ENCODE assay signal across 1 cellular context in the genomic region with DNA sequence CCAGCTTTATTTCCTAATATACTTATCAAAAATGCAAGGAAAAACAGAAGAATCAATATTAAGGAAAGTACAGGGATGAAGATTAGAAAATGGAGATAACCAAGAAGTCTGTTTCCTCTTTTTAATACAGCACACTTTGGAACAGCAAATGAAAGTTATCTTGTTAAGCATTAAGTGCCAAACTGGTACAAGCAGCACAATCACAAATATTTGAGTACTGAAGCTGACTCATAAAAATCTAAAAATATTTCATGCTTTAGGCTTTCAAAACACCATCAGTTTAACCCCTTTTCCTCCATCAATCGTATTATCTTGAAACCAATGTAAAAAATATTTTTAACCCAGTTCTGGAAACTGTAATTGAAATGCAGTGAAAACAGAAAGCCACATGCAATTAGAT.
TF ChIP-seq lines count a peak whose summit lies in the region.

No MANE protein-coding gene starts in this region.

TF ChIP-seq in HepG2, 621 proteins besides CTCF, POLR2A, EP300 and RAD21:
- TF ChIP-seq, protein P1, sequence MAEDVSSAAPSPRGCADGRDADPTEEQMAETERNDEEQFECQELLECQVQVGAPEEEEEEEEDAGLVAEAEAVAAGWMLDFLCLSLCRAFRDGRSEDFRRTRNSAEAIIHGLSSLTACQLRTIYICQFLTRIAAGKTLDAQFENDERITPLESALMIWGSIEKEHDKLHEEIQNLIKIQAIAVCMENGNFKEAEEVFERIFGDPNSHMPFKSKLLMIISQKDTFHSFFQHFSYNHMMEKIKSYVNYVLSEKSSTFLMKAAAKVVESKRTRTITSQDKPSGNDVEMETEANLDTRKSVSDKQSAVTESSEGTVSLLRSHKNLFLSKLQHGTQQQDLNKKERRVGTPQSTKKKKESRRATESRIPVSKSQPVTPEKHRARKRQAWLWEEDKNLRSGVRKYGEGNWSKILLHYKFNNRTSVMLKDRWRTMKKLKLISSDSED (CRISPR knock-in tag; IDR thresholded peaks at IDR 0.05) = no peak
- TF ChIP-seq ZFP82 (CRISPR knock-in tag; IDR thresholded peaks at IDR 0.05; ENCODE audit: borderline replicate concordance) (no peak), CENPX (CRISPR knock-in tag; IDR thresholded peaks at IDR 0.05) (no peak), JARID2 (CRISPR knock-in tag; IDR thresholded peaks at IDR 0.05; ENCODE audit: insufficient replicate concordance) (no peak), GABPB1 (CRISPR knock-in tag; IDR thresholded peaks at IDR 0.05) (no peak), KDM1A (CRISPR knock-in tag; IDR thresholded peaks at IDR 0.05) (no peak), ZNF615 (CRISPR knock-in tag; IDR thresholded peaks at IDR 0.05; ENCODE audit: borderline replicate concordance) (no peak), PITX1 (CRISPR knock-in tag; IDR thresholded peaks at IDR 0.05) (no peak), ZNF251 (CRISPR knock-in tag; IDR thresholded peaks at IDR 0.05) (no peak), ZNF577 (CRISPR knock-in tag; IDR thresholded peaks at IDR 0.05; ENCODE audit: borderline replicate concordance, low read depth) (no peak), ZNF335 (CRISPR knock-in tag; IDR thresholded peaks at IDR 0.05) (no peak), FOXP1 (IDR thresholded peaks at IDR 0.05) (no peak), FOXP1 (CRISPR knock-in tag; IDR thresholded peaks at IDR 0.05) (no peak)
- TF ChIP-seq, protein P2, sequence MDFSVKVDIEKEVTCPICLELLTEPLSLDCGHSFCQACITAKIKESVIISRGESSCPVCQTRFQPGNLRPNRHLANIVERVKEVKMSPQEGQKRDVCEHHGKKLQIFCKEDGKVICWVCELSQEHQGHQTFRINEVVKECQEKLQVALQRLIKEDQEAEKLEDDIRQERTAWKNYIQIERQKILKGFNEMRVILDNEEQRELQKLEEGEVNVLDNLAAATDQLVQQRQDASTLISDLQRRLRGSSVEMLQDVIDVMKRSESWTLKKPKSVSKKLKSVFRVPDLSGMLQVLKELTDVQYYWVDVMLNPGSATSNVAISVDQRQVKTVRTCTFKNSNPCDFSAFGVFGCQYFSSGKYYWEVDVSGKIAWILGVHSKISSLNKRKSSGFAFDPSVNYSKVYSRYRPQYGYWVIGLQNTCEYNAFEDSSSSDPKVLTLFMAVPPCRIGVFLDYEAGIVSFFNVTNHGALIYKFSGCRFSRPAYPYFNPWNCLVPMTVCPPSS (IDR thresholded peaks at IDR 0.05) = no peak
- TF ChIP-seq, protein P3, sequence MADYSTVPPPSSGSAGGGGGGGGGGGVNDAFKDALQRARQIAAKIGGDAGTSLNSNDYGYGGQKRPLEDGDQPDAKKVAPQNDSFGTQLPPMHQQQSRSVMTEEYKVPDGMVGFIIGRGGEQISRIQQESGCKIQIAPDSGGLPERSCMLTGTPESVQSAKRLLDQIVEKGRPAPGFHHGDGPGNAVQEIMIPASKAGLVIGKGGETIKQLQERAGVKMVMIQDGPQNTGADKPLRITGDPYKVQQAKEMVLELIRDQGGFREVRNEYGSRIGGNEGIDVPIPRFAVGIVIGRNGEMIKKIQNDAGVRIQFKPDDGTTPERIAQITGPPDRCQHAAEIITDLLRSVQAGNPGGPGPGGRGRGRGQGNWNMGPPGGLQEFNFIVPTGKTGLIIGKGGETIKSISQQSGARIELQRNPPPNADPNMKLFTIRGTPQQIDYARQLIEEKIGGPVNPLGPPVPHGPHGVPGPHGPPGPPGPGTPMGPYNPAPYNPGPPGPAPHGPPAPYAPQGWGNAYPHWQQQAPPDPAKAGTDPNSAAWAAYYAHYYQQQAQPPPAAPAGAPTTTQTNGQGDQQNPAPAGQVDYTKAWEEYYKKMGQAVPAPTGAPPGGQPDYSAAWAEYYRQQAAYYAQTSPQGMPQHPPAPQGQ (CRISPR knock-in tag; IDR thresholded peaks at IDR 0.05; ENCODE audit: borderline replicate concordance) = no peak
- TF ChIP-seq, protein P4, sequence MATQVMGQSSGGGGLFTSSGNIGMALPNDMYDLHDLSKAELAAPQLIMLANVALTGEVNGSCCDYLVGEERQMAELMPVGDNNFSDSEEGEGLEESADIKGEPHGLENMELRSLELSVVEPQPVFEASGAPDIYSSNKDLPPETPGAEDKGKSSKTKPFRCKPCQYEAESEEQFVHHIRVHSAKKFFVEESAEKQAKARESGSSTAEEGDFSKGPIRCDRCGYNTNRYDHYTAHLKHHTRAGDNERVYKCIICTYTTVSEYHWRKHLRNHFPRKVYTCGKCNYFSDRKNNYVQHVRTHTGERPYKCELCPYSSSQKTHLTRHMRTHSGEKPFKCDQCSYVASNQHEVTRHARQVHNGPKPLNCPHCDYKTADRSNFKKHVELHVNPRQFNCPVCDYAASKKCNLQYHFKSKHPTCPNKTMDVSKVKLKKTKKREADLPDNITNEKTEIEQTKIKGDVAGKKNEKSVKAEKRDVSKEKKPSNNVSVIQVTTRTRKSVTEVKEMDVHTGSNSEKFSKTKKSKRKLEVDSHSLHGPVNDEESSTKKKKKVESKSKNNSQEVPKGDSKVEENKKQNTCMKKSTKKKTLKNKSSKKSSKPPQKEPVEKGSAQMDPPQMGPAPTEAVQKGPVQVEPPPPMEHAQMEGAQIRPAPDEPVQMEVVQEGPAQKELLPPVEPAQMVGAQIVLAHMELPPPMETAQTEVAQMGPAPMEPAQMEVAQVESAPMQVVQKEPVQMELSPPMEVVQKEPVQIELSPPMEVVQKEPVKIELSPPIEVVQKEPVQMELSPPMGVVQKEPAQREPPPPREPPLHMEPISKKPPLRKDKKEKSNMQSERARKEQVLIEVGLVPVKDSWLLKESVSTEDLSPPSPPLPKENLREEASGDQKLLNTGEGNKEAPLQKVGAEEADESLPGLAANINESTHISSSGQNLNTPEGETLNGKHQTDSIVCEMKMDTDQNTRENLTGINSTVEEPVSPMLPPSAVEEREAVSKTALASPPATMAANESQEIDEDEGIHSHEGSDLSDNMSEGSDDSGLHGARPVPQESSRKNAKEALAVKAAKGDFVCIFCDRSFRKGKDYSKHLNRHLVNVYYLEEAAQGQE (IDR thresholded peaks at IDR 0.05; ENCODE audit: borderline replicate concordance in 1 of 2, low read depth in 1 of 2, low read length in 2 of 2) = no peak
- TF ChIP-seq, protein P5, sequence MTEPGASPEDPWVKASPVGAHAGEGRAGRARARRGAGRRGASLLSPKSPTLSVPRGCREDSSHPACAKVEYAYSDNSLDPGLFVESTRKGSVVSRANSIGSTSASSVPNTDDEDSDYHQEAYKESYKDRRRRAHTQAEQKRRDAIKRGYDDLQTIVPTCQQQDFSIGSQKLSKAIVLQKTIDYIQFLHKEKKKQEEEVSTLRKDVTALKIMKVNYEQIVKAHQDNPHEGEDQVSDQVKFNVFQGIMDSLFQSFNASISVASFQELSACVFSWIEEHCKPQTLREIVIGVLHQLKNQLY (CRISPR knock-in tag; IDR thresholded peaks at IDR 0.05) = no peak
- TF ChIP-seq, protein P6, sequence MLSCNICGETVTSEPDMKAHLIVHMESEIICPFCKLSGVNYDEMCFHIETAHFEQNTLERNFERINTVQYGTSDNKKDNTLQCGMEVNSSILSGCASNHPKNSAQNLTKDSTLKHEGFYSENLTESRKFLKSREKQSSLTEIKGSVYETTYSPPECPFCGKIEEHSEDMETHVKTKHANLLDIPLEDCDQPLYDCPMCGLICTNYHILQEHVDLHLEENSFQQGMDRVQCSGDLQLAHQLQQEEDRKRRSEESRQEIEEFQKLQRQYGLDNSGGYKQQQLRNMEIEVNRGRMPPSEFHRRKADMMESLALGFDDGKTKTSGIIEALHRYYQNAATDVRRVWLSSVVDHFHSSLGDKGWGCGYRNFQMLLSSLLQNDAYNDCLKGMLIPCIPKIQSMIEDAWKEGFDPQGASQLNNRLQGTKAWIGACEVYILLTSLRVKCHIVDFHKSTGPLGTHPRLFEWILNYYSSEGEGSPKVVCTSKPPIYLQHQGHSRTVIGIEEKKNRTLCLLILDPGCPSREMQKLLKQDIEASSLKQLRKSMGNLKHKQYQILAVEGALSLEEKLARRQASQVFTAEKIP (CRISPR knock-in tag; IDR thresholded peaks at IDR 0.05; ENCODE audit: borderline replicate concordance) = no peak
